1 cellular context compared by ENCODE assay signal in the genomic region with DNA sequence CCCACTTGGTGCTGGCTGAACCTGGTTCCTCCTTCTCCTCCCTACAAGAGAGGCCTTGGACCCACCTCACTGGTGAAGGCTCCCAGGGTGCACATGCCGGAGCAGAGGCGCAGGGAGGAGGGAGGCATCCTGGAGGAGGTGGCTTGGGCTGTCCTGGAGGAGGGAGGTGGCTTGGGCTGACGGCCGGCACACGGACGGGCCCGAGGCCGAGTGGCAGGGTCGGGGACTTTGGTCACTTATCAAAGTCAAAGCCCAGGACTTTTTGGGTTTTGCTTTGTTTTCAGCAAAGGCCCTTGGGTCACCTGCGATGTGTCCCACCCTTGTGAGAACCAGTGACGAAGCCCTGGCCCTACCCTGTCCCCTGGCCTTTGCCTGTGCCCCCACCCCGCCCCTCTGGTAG.
TF ChIP-seq lines count a peak whose summit lies in the region.

No MANE protein-coding gene starts in this region.

TF ChIP-seq in HCT116, 20 proteins besides CTCF, POLR2A, EP300 and RAD21 (continued from another document):
- TF ChIP-seq, protein P1, sequence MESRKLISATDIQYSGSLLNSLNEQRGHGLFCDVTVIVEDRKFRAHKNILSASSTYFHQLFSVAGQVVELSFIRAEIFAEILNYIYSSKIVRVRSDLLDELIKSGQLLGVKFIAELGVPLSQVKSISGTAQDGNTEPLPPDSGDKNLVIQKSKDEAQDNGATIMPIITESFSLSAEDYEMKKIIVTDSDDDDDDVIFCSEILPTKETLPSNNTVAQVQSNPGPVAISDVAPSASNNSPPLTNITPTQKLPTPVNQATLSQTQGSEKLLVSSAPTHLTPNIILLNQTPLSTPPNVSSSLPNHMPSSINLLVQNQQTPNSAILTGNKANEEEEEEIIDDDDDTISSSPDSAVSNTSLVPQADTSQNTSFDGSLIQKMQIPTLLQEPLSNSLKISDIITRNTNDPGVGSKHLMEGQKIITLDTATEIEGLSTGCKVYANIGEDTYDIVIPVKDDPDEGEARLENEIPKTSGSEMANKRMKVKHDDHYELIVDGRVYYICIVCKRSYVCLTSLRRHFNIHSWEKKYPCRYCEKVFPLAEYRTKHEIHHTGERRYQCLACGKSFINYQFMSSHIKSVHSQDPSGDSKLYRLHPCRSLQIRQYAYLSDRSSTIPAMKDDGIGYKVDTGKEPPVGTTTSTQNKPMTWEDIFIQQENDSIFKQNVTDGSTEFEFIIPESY (IDR thresholded peaks at IDR 0.05; ENCODE audit: extremely low read depth, insufficient replicate concordance, low read length) = no peak
